25 cellular contexts compared by ENCODE assay signal in the genomic region with DNA sequence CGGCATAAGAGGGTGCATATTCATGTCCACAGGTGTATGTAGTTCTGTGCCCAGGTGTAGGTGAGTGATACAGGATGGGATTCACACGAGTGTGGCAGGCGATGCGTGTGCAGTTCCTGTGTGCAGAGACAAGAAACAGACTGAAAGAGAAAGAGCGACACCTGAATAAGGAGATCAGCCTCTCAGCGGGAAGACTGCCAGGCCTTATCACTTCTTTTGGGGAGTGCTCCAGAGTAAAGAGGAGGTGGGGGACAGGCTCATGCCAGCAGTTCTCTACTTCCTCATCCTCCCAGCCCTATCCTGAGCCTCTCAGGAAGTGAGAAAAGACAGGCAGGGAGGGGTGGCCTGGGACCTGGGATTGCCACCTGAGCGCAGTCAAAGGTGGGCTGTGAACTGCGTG. TPM values are rescaled to one million over a fixed set of nuclear protein-coding genes. Genes with fewer than 3 reads are reported as not detected.
DNase-seq lines count a peak whose midpoint lies in the region; ATAC-seq and TF ChIP-seq lines count a peak whose summit lies in the region.
"Had no signal": no experiment of that assay in that cellular context is flagged by ENCODE, and none has a peak within 500 bp of the region (broad histone marks: within the 10 kb centered on the region; RNA-seq: fewer than 3 reads in every experiment).

No MANE protein-coding gene starts in this region.

- H3K23ac ChIP-seq in neuronal stem cell (ENCODE audit: low read depth, low read length, poor library complexity) = no peak overlapping the region

- H3K9me3 ChIP-seq in heart left ventricle (no peaks in the 10 kb centered on the region), left lung (no peaks in the 10 kb centered on the region), neuronal stem cell (replicated peaks in 1 of 2; ENCODE audit: control insufficient read depth in 2 of 2, insufficient read depth in 1 of 2, low read depth in 1 of 2, low read length in 2 of 2) (peaks cover 4 to 9% of the 10 kb centered on the region in 2 donors)

- no peak overlapping the region for H3K14ac ChIP-seq in neuronal stem cell (ENCODE audit: low read length)

- H3K27me3 ChIP-seq in heart left ventricle (no peaks in the 10 kb centered on the region), left lung (no peaks in the 10 kb centered on the region), neuronal stem cell (ENCODE audit: control insufficient read depth in 3 of 3, insufficient read depth in 3 of 3, low read depth in 1 of 3, low read length in 3 of 3) (no peaks in the 10 kb centered on the region)

- intact Hi-C loops in heart left ventricle (cut with DNase I) = no loop called here
- intact Hi-C loops in Right ventricle myocardium superior (cut with DNase I) = no loop called here
- intact Hi-C loops in left lung (cut with DNase I) = no loop called here

- no peak overlapping the region for H2BK5ac ChIP-seq in neuronal stem cell (ENCODE audit: low read length)

- no peak overlapping the region for H2BK15ac ChIP-seq in neuronal stem cell (ENCODE audit: low read length)

- H3K36me3 ChIP-seq in heart left ventricle (no peaks in the 10 kb centered on the region), left lung (no peaks in the 10 kb centered on the region), neuronal stem cell (replicated peaks in 1 of 2; ENCODE audit: control insufficient read depth in 2 of 2, insufficient read depth in 2 of 2, low read length in 2 of 2) (peaks cover 16 to 23% of the 10 kb centered on the region in 2 donors)

- peaks cover 3 to 38% (median 14%) of the 10 kb centered on the region in 12 donors for H3K4me1 ChIP-seq in heart left ventricle
- H3K4me1 ChIP-seq in left lung = peaks cover 0 to 15% of the 10 kb centered on the region in 2 donors
- H3K4me1 ChIP-seq in neuronal stem cell (ENCODE audit: control insufficient read depth in 2 of 2, insufficient read depth in 1 of 2, low read depth in 1 of 2, low read length in 2 of 2) = peaks cover 5 to 6% of the 10 kb centered on the region in 2 donors

- no peak overlapping the region for H2BK12ac ChIP-seq in neuronal stem cell (ENCODE audit: low read length)

- TF ChIP-seq POLR2A in heart left ventricle (IDR thresholded peaks at IDR 0.05) = no peak

- H3K4ac ChIP-seq in neuronal stem cell (ENCODE audit: low read length) = no peak overlapping the region

- DNase-seq in heart left ventricle = no peak
- no peak for DNase-seq in Right ventricle myocardium superior
- peak; percentile 24 for DNase-seq in NCI-H226
- DNase-seq in left lung = no peak
- no peak for DNase-seq in neuronal stem cell (ENCODE audit: low spot score)
- no peak for DNase-seq in SW 1271 (lab: John Stamatoyannopoulos, UW)
- DNase-seq in activated CD4-positive, CD25-positive, alpha-beta regulatory T cell treated with anti-CD3 and anti-CD28 coated beads, Interleukin-2, amount 50 U/mL, for 72 hours = no peak
- DNase-seq: 8988T; C1 segment of cervical spinal cord; CD8-positive, alpha-beta T cell; DND-41; GM23248; IMR-90; MV-4-11; NCI-H1105 treated with DMSO at 0.1 percent for 48 hours; NCI-H1694; NCI-H2081; NCI-H2171; NCI-H524 treated with DMSO at 0.1 percent for 48 hours; NCI-H82; OCI-M1 had no signal

- H3K9ac ChIP-seq in neuronal stem cell (ENCODE audit: low read depth, low read length, poor library complexity) = no peak overlapping the region
- H3K9ac ChIP-seq: GM23248 had no signal

- no peak overlapping the region for H4K8ac ChIP-seq in neuronal stem cell (ENCODE audit: low read depth, low read length)

- peak overlapping the region; percentile 4 for H2AK5ac ChIP-seq in neuronal stem cell (ENCODE audit: low read depth, low read length)

- ATAC-seq in heart left ventricle (no peak), Right ventricle myocardium superior (ENCODE audit: poor library complexity) (no peak), left lung (peak; percentile 19), GM18909 (IDR thresholded peaks at IDR 0.05; ENCODE audit: poor library complexity, unreplicated experiment) (no peak)
- ATAC-seq: CD8-positive, alpha-beta T cell; GM12878; Right ventricle myocardium inferior had no signal

- 79 to 89% (median 86%) methylated on average over 8 of the region's 8 CpGs for WGBS in heart left ventricle, 4 donors
- no CpG with 5 or more reads among the region's 8 CpGs for WGBS in neuronal stem cell (ENCODE audit: extremely low coverage in 2 of 2, insufficient read length in 2 of 2, insufficient replicate concordance in 1 of 2), 2 donors

- H3K18ac ChIP-seq in neuronal stem cell (ENCODE audit: low read length) = peak overlapping the region; percentile 46

- H3K79me1 ChIP-seq in neuronal stem cell (ENCODE audit: low read depth, low read length) = peaks cover 3% of the 10 kb centered on the region

- no peak overlapping the region for H3K4me2 ChIP-seq in neuronal stem cell (ENCODE audit: insufficient read depth, low read length, poor library complexity, severe bottlenecking)

- H3K4me3 ChIP-seq in heart left ventricle (no peak overlapping the region), left lung (no peak overlapping the region), neuronal stem cell (ENCODE audit: low read length in 2 of 2) (no peak overlapping the region)
- H3K4me3 ChIP-seq: GM12878, GM23248 had no signal

- H2BK120ac ChIP-seq in neuronal stem cell (ENCODE audit: low read depth, low read length) = no peak overlapping the region

- H4K91ac ChIP-seq in neuronal stem cell (ENCODE audit: low read depth, low read length, poor library complexity) = no peak overlapping the region

- no peak for TF ChIP-seq CTCF in heart left ventricle (IDR thresholded peaks at IDR 0.05)
- no peak for TF ChIP-seq CTCF in left lung (IDR thresholded peaks at IDR 0.05)

- peak overlapping the region in 7 of 12 donors; percentile 22 to 78 (median 33) for H3K27ac ChIP-seq in heart left ventricle
- H3K27ac ChIP-seq in left lung = no peak overlapping the region
- no peak overlapping the region for H3K27ac ChIP-seq in neuronal stem cell (replicated peaks; ENCODE audit: low read length)
- H3K27ac ChIP-seq: GM23248 had no signal

- H2AFZ ChIP-seq in neuronal stem cell (ENCODE audit: low read length) = no peak overlapping the region
- H2AFZ ChIP-seq: GM23248 had no signal

RNA-seq across cellular contexts. Expression of gene PSMB11, which starts 2.8 kb away (rescaled TPM):
- total RNA-seq in heart left ventricle = not detected
- not detected for polyA plus RNA-seq in heart left ventricle
- total RNA-seq in Right ventricle myocardium superior = not detected
- total RNA-seq in left lung = not detected
- polyA plus RNA-seq in neuronal stem cell (2013, experiment 1 of 2) = not detected
- polyA plus RNA-seq in neuronal stem cell (2013, experiment 2 of 2) = not detected
- total RNA-seq: CD8-positive, alpha-beta T cell; GM12878; GM23248; HT1080; IMR-90; Right ventricle myocardium inferior had no signal
- polyA plus RNA-seq: GM12878, GM23248, IMR-90 had no signal

RNA-seq across cellular contexts. Expression of gene PSMB5, which starts 10.1 kb away (rescaled TPM):
- total RNA-seq in heart left ventricle (100 to 1,000 TPM; 113 to 186 (median 122) TPM), Right ventricle myocardium superior (129 TPM), left lung (100 to 1,000 TPM; 114 to 140 TPM)
- 100 to 1,000 TPM in 1 of 2 donors, 10 to 100 TPM in 1; 75.7 to 233 TPM for polyA plus RNA-seq in heart left ventricle
- 136 TPM for polyA plus RNA-seq in neuronal stem cell (2013, experiment 1 of 2)
- 135 TPM for polyA plus RNA-seq in neuronal stem cell (2013, experiment 2 of 2)

RNA-seq across cellular contexts. Expression of gene CDH24, which starts 12.5 kb away (rescaled TPM):
- 1 to 10 TPM in 8 of 9 donors, under 1 TPM in 1; 0.72 to 3.3 (median 1.9) TPM for total RNA-seq in heart left ventricle
- 1 to 10 TPM; 1.6 to 2.8 TPM for polyA plus RNA-seq in heart left ventricle
- total RNA-seq in Right ventricle myocardium superior = 1.6 TPM
- total RNA-seq in left lung = 1 to 10 TPM; 6.1 to 9.2 TPM
- polyA plus RNA-seq in neuronal stem cell (2013, experiment 1 of 2) = 21.1 TPM
- 20.6 TPM for polyA plus RNA-seq in neuronal stem cell (2013, experiment 2 of 2)

RNA-seq across cellular contexts. Expression of gene C14orf93, which starts 34.9 kb away (rescaled TPM):
- total RNA-seq in heart left ventricle (1 to 10 TPM; 3.8 to 7.6 (median 5.5) TPM), Right ventricle myocardium superior (5.5 TPM), left lung (1 to 10 TPM; 8.3 TPM)
- polyA plus RNA-seq in heart left ventricle = 1 to 10 TPM; 3.4 to 4.0 TPM
- 7.0 TPM for polyA plus RNA-seq in neuronal stem cell (2013, experiment 1 of 2)
- polyA plus RNA-seq in neuronal stem cell (2013, experiment 2 of 2) = 6.1 TPM

RNA-seq across cellular contexts. Expression of gene ACIN1, which starts 50.1 kb away (rescaled TPM):
- total RNA-seq in heart left ventricle (10 to 100 TPM; 42.0 to 91.2 (median 65.6) TPM), Right ventricle myocardium superior (65.8 TPM), left lung (100 to 1,000 TPM; 137 to 159 TPM)
- 10 to 100 TPM; 46.2 to 71.5 TPM for polyA plus RNA-seq in heart left ventricle
- 147 TPM for polyA plus RNA-seq in neuronal stem cell (2013, experiment 1 of 2)
- polyA plus RNA-seq in neuronal stem cell (2013, experiment 2 of 2) = 150 TPM

Comparison
In these comparisons a context has a peak if more than half of its experiments do, and no peak if none do; other contexts are left out.
1. H3K27ac ChIP-seq: peak in heart left ventricle (7 of 12); none in left lung (0 of 2) and neuronal stem cell (single experiment).